1 cellular context compared by ENCODE assay signal in genomic region chr6:91081452-91082067, GRCh38.
TF ChIP-seq lines count a peak whose summit lies in the region.

No MANE protein-coding gene starts in this region.

TF ChIP-seq in K562, 482 proteins besides CTCF, POLR2A, EP300 and RAD21 (continued from another document):
- no peak for TF ChIP-seq CREB5 (CRISPR knock-in tag; IDR thresholded peaks at IDR 0.05)
